Comparison of ENCODE assay signal across 20 cellular contexts in the genomic region with DNA sequence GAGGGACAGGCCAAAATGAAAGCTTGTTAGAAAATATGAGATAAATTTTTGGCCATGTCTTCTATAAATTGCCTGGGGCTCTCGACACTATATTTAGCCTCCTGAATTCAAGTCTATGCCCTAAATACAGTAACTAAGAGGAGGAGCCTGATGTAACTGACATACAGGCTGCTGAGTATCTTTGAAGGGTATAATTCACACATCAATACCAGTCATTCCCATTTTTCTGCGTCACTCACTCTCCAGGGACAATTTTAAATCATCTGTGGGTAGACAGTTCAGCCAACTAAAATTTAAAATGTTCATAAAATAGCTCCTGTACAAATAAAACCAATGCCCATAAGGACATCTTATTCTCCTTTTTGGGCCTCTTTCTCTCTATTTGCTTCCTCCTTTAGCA.
"Had no signal": no experiment of that assay in that cellular context is flagged by ENCODE, and none has a peak within 500 bp of the region (broad histone marks: within the 10 kb centered on the region; RNA-seq: fewer than 3 reads in every experiment).

No MANE protein-coding gene starts in this region.

- H3K27ac Mint-ChIP-seq: activated naive CD4-positive, alpha-beta T cell treated with anti-CD3 and anti-CD28 coated beads, Interleukin-2, amount 10 ng/mL, durations not matched to agents 7 days and 5 days; naive thymus-derived CD4-positive, alpha-beta T cell had no signal

- H3K9me3 Mint-ChIP-seq: activated naive CD4-positive, alpha-beta T cell treated with anti-CD3 and anti-CD28 coated beads, Interleukin-2, amount 10 ng/mL, durations not matched to agents 7 days and 5 days had no signal

- ATAC-seq: foreskin keratinocyte; left lung; naive thymus-derived CD4-positive, alpha-beta T cell; stimulated activated naive CD8-positive, alpha-beta T cell treated with anti-CD3 and anti-CD28 coated beads, Interleukin-15, Interleukin-2, amounts not matched to agents 100 U/mL and 50 U/mL, for 24 hours had no signal

- H3K36me3 Mint-ChIP-seq: activated naive CD4-positive, alpha-beta T cell treated with anti-CD3 and anti-CD28 coated beads, Interleukin-2, amount 10 ng/mL, durations not matched to agents 7 days and 5 days had no signal

- DNase-seq: activated CD4-positive, alpha-beta T cell treated with anti-CD3 and anti-CD28 coated beads, Interleukin-2, amount 50 U/mL, for 1 hour; activated CD4-positive, CD25-positive, alpha-beta regulatory T cell treated with anti-CD3 and anti-CD28 coated beads, Interleukin-2, amount 50 U/mL, for 72 hours; activated CD8-positive, alpha-beta memory T cell treated with anti-CD3 and anti-CD28 coated beads, Interleukin-2, amount 50 U/mL, for 48 hours; activated effector memory CD4-positive, alpha-beta T cell treated with Interleukin-2 at 50 U/mL for 16 hours; activated naive CD4-positive, alpha-beta T cell treated with anti-CD3 and anti-CD28 coated beads, Interleukin-2, amount 10 ng/mL, durations not matched to agents 7 days and 5 days; activated T-cell treated with anti-CD3 and anti-CD28 coated beads, Interleukin-2, amount 50 U/mL, for 48 hours; dermis blood vessel endothelial cell; effector memory CD4-positive, alpha-beta T cell; foreskin keratinocyte; left lung; naive thymus-derived CD4-positive, alpha-beta T cell; posterior cingulate gyrus; stimulated activated CD4-positive, alpha-beta T cell treated with anti-CD3 and anti-CD28 coated beads, Interleukin-2, amount 100 ng/mL, for 24 hours; stimulated activated naive CD8-positive, alpha-beta T cell treated with anti-CD3 and anti-CD28 coated beads, Interleukin-15, Interleukin-2, amounts not matched to agents 100 U/mL and 50 U/mL, for 24 hours; SW 1271; T-helper 2 cell; trophoblast cell had no signal

- H3K9me3 ChIP-seq: esophagus muscularis mucosa, left lung, vagina had no signal

- H3K4me1 Mint-ChIP-seq: activated naive CD4-positive, alpha-beta T cell treated with anti-CD3 and anti-CD28 coated beads, Interleukin-2, amount 10 ng/mL, durations not matched to agents 7 days and 5 days had no signal

- H3K27me3 ChIP-seq: esophagus muscularis mucosa, foreskin keratinocyte, left lung, vagina had no signal

- H3K4me3 ChIP-seq: esophagus muscularis mucosa, left lung, vagina had no signal

- H3K27ac ChIP-seq: esophagus muscularis mucosa, foreskin keratinocyte, left lung, vagina, VCaP had no signal

- H3K36me3 ChIP-seq: esophagus muscularis mucosa, left lung, vagina had no signal

- H3K4me3 Mint-ChIP-seq: activated naive CD4-positive, alpha-beta T cell treated with anti-CD3 and anti-CD28 coated beads, Interleukin-2, amount 10 ng/mL, durations not matched to agents 7 days and 5 days; naive thymus-derived CD4-positive, alpha-beta T cell had no signal

- H3K4me1 ChIP-seq: esophagus muscularis mucosa, left lung had no signal
